21 cellular contexts compared by ENCODE assay signal in genomic region chr4:171809854-171810253, GRCh38. TPM values are rescaled to one million over a fixed set of nuclear protein-coding genes. Genes with fewer than 3 reads are reported as not detected.
DNase-seq lines count a peak whose midpoint lies in the region; ATAC-seq, FAIRE-seq and TF ChIP-seq lines count a peak whose summit lies in the region.
"Had no signal": no experiment of that assay in that cellular context is flagged by ENCODE, and none has a peak within 500 bp of the region (broad histone marks: within the 10 kb centered on the region; RNA-seq: fewer than 3 reads in every experiment).

No MANE protein-coding gene starts in this region.

- H3K4me3 ChIP-seq in A549 (no peak overlapping the region), IMR-90 (ENCODE audit: insufficient read depth, low read depth, low read length) (no peak overlapping the region), K562 (no peak overlapping the region), SK-N-SH (ENCODE audit: low read depth in 2 of 2, low read length in 1 of 2) (no peak overlapping the region)
- H3K4me3 ChIP-seq: BLaER1 treated with 17β-estradiol and CSF1 and Interleukin-3, amounts not matched to agents 10 nM and 100 nM had no signal

- TF ChIP-seq POLR2A in A549 (IDR thresholded peaks at IDR 0.05; ENCODE audit: low read length) (no peak), IMR-90 (IDR thresholded peaks at IDR 0.05; ENCODE audit: low read depth, low read length) (no peak), K562 (conservative IDR thresholded peaks at IDR 0.05) (no peak)

- peaks cover 9% of the 10 kb centered on the region; the same call in 1 of the 3 replicates for H3K4me1 ChIP-seq in A549
- H3K4me1 ChIP-seq in IMR-90 (ENCODE audit: control insufficient read depth, insufficient read depth, low read length) = no peaks in the 10 kb centered on the region
- peaks cover 0 to 14% of the 10 kb centered on the region in 2 experiments; a peak in 1 of 5 replicates for H3K4me1 ChIP-seq in K562 (replicated peaks in 1 of 2; ENCODE audit: control insufficient read depth in 2 of 2, insufficient read depth in 2 of 2, low read length in 2 of 2)
- peaks cover 0 to 10% of the 10 kb centered on the region in 2 experiments; a peak in 1 of 4 replicates for H3K4me1 ChIP-seq in SK-N-SH (ENCODE audit: control insufficient read depth in 1 of 2, insufficient read depth in 2 of 2, low read depth in 1 of 2, low read length in 1 of 2)
- H3K4me1 ChIP-seq: Caco-2 had no signal

- TF ChIP-seq EP300 in A549 (IDR thresholded peaks at IDR 0.05) = no peak
- TF ChIP-seq EP300 in K562 (IDR thresholded peaks at IDR 0.05; ENCODE audit: low read length) = no peak
- TF ChIP-seq EP300 in SK-N-SH (IDR thresholded peaks at IDR 0.05; ENCODE audit: borderline replicate concordance in 1 of 2, low read depth in 1 of 2, low read length in 1 of 2) = no peak

- TF ChIP-seq RAD21 in A549 (conservative IDR thresholded peaks at IDR 0.05 in 1 of 2, IDR thresholded peaks at IDR 0.05 in 1 of 2) (no peak), IMR-90 (IDR thresholded peaks at IDR 0.05; ENCODE audit: low read length) (no peak), K562 (CRISPR knock-in tag; conservative IDR thresholded peaks at IDR 0.05 in 1 of 2, IDR thresholded peaks at IDR 0.05 in 1 of 2) (no peak), SK-N-SH (IDR thresholded peaks at IDR 0.05; ENCODE audit: low read length) (no peak)

- no peaks in the 10 kb centered on the region for H3K27me3 ChIP-seq in IMR-90 (ENCODE audit: control insufficient read depth, insufficient read depth, low read length)
- no peaks in the 10 kb centered on the region for H3K27me3 ChIP-seq in K562 (ENCODE audit: control insufficient read depth in 2 of 2, insufficient read depth in 2 of 2, low read length in 2 of 2)
- peaks cover 23% of the 10 kb centered on the region for H3K27me3 ChIP-seq in SK-N-SH (ENCODE audit: insufficient read depth)

- no peaks in the 10 kb centered on the region for H3K9me2 ChIP-seq in SK-N-SH

- FAIRE-seq in A549 (lab: Jason Lieb, UNC) = no peak
- FAIRE-seq in K562 (lab: Jason Lieb, UNC) = no peak
- FAIRE-seq: A204.1, D721Med, G401.6, GM12891, GM19239 had no signal

- H3K79me2 ChIP-seq in K562 (ENCODE audit: control insufficient read depth, insufficient read depth, low read length) (no peaks in the 10 kb centered on the region; the same call in 2 of the 3 replicates), SK-N-SH (ENCODE audit: insufficient read depth) (no peaks in the 10 kb centered on the region)

- H3K18ac ChIP-seq in IMR-90 (ENCODE audit: low read depth, low read length) = no peak overlapping the region

- H4K20me1 ChIP-seq in IMR-90 (ENCODE audit: insufficient read depth, low read length) = no peaks in the 10 kb centered on the region
- H4K20me1 ChIP-seq in K562 (replicated peaks; ENCODE audit: control insufficient read depth, insufficient read depth, low read length) = no peaks in the 10 kb centered on the region
- no peaks in the 10 kb centered on the region for H4K20me1 ChIP-seq in SK-N-SH (ENCODE audit: insufficient read depth)
- H4K20me1 ChIP-seq: BLaER1 treated with 17β-estradiol and CSF1 and Interleukin-3, amounts not matched to agents 10 nM and 100 nM had no signal

- H3K4me2 ChIP-seq in A549 = no peak overlapping the region
- H3K4me2 ChIP-seq in IMR-90 (ENCODE audit: low read depth, low read length) = no peak overlapping the region
- no peak overlapping the region for H3K4me2 ChIP-seq in K562 (ENCODE audit: insufficient read depth, low read length)
- no peak overlapping the region for H3K4me2 ChIP-seq in SK-N-SH
- H3K4me2 ChIP-seq: BLaER1 treated with 17β-estradiol and CSF1 and Interleukin-3, amounts not matched to agents 10 nM and 100 nM had no signal

- 15% methylated on average over 1 of the region's 1 CpG for WGBS in A549 (ENCODE audit: missing lambda C conversion rate)
- WGBS in IMR-90 (ENCODE audit: extremely low coverage in 2 of 2, insufficient read length in 1 of 2), 2 experiments = no CpG with 5 or more reads among the region's 1 CpG
- 0% methylated on average over 1 of the region's 1 CpG for WGBS in K562 (ENCODE audit: insufficient coverage, low coverage, missing lambda C conversion rate)
- WGBS in SK-N-SH (ENCODE audit: low lambda C conversion rate) = 7% methylated on average over 1 of the region's 1 CpG

- H3F3A ChIP-seq in SK-N-SH (replicated peaks; ENCODE audit: insufficient read depth) = no peaks in the 10 kb centered on the region

- H3K9ac ChIP-seq in IMR-90 (ENCODE audit: low read depth, low read length) (no peak overlapping the region), K562 (ENCODE audit: insufficient read depth in 1 of 2, low read depth in 2 of 2, low read length in 2 of 2) (no peak overlapping the region), SK-N-SH (no peak overlapping the region)
- H3K9ac ChIP-seq: BLaER1 treated with 17β-estradiol and CSF1 and Interleukin-3, amounts not matched to agents 10 nM and 100 nM had no signal

- H2BK5ac ChIP-seq in IMR-90 (ENCODE audit: low read depth, low read length, poor library complexity, severe bottlenecking) = no peak overlapping the region

- dilution Hi-C loops in IMR-90 (cut with HindIII; ENCODE audit: low sequenced_read_pairs, unreplicated experiment) = no loop called here

- TF ChIP-seq CTCF in A549 (IDR thresholded peaks at IDR 0.05) (no peak), IMR-90 (conservative IDR thresholded peaks at IDR 0.05; ENCODE audit: low read depth, low read length) (no peak), K562 (IDR thresholded peaks at IDR 0.05 in 2 of 3, conservative IDR thresholded peaks at IDR 0.05 in 1 of 3; ENCODE audit: insufficient read depth in 2 of 3, low read depth in 1 of 3, low read length in 3 of 3) (no peak), SK-N-SH (IDR thresholded peaks at IDR 0.05) (no peak)

- no peak overlapping the region for H2AFZ ChIP-seq in IMR-90 (replicated peaks; ENCODE audit: low read length, poor library complexity)
- H2AFZ ChIP-seq in K562 (ENCODE audit: low read depth, low read length) = no peak overlapping the region
- H2AFZ ChIP-seq in SK-N-SH (ENCODE audit: low read depth) = no peak overlapping the region

- no TSS peak for BruUV-seq in IMR-90 (replicated peaks; lab: Mats Ljungman, UMichigan)
- no TSS peak for BruUV-seq in K562 (replicated peaks; lab: Mats Ljungman, UMichigan)

- H4K91ac ChIP-seq in IMR-90 (ENCODE audit: insufficient read depth, low read depth, low read length) = no peak overlapping the region

- POLR2A ChIA-PET in A549 (lab: Yijun Ruan, JAX) = no interaction called here
- POLR2A ChIA-PET in IMR-90 (lab: Charles Lee; ENCODE audit: unreplicated experiment) = no interaction called here
- POLR2A ChIA-PET in K562 (lab: Yijun Ruan, JAX) = no interaction called here
- POLR2A ChIA-PET in SK-N-SH (lab: Yijun Ruan, JAX) = no interaction called here

- no peaks in the 10 kb centered on the region for H3K79me1 ChIP-seq in IMR-90 (ENCODE audit: low read depth in 1 of 2, low read length in 2 of 2)

- H3K9me1 ChIP-seq in IMR-90 (ENCODE audit: insufficient read depth, low read length) (no peaks in the 10 kb centered on the region), K562 (ENCODE audit: control insufficient read depth, insufficient read depth, low read length) (no peaks in the 10 kb centered on the region)

- H2BK120ac ChIP-seq in IMR-90 (ENCODE audit: low read depth, low read length) = no peak overlapping the region

- no peak overlapping the region for H2BK15ac ChIP-seq in IMR-90 (ENCODE audit: low read depth, low read length)

- DNase-seq in A549 (ENCODE audit: low read depth in 1 of 2, low spot score in 1 of 2) (no peak), IMR-90 (no peak), K562 (ENCODE audit: extremely low read depth in 1 of 4, low spot score in 3 of 4) (no peak), OCI-M2 (lab: John Stamatoyannopoulos, UW; ENCODE audit: unreplicated experiment) (no peak), SK-N-SH (no peak)
- DNase-seq in effector CD8-positive, alpha-beta T cell (lab: John Stamatoyannopoulos, UW) = no peak
- DNase-seq: 8988T; AML-193; Caco-2; Calu3; CD4-positive, alpha-beta T cell; CD8-positive, alpha-beta T cell; DMS79 treated with DMSO at 0.1 percent for 48 hours; GF-D8 had no signal

- H2AK9ac ChIP-seq in IMR-90 (replicated peaks; ENCODE audit: low read depth, low read length, poor library complexity) = no peak overlapping the region

- in situ Hi-C loops in IMR-90 (cut with MboI; ENCODE audit: low sequenced_read_pairs) = no loop called here
- in situ Hi-C loops in K562 (cut with MboI) = no loop called here

- H4K8ac ChIP-seq in IMR-90 (ENCODE audit: low read depth in 2 of 2, low read length in 2 of 2) = no peak overlapping the region

- intact Hi-C loops in IMR-90 (cut with micrococcal nuclease) (no loop called here), K562 (cut with micrococcal nuclease) (no loop called here)

- H3K4ac ChIP-seq in IMR-90 (ENCODE audit: low read depth, low read length) = no peak overlapping the region

- no peak overlapping the region for H2BK20ac ChIP-seq in IMR-90 (ENCODE audit: low read depth, low read length)

- no peaks in the 10 kb centered on the region for H3K36me3 ChIP-seq in IMR-90 (ENCODE audit: control insufficient read depth, insufficient read depth, low read length)
- no peaks in the 10 kb centered on the region for H3K36me3 ChIP-seq in K562 (ENCODE audit: control insufficient read depth, insufficient read depth, low read length)
- no peaks in the 10 kb centered on the region for H3K36me3 ChIP-seq in SK-N-SH (replicated peaks in 1 of 2; ENCODE audit: control insufficient read depth in 1 of 2, insufficient read depth in 2 of 2, low read length in 1 of 2)
- H3K36me3 ChIP-seq: BLaER1 treated with 17β-estradiol and CSF1 and Interleukin-3, amounts not matched to agents 10 nM and 100 nM had no signal

- H3K27ac ChIP-seq in A549 (no peak overlapping the region), IMR-90 (ENCODE audit: insufficient read depth, low read length) (no peak overlapping the region), K562 (ENCODE audit: extremely low read depth, low read depth, low read length) (no peak overlapping the region), SK-N-SH (ENCODE audit: low read depth in 2 of 2, low read length in 1 of 2) (no peak overlapping the region)
- H3K27ac ChIP-seq: BLaER1 treated with 17β-estradiol and CSF1 and Interleukin-3, amounts not matched to agents 10 nM and 100 nM; C4-2B had no signal

- no peak overlapping the region for H3K56ac ChIP-seq in IMR-90 (ENCODE audit: extremely low read depth, insufficient read depth, low read length)

- H3K9me3 ChIP-seq in A549 (peaks cover 2% of the 10 kb centered on the region; the same call in 1 of the 3 replicates), IMR-90 (ENCODE audit: control insufficient read depth, insufficient read depth, low read length) (peaks cover 4% of the 10 kb centered on the region; the same call in 1 of the 2 replicates), K562 (replicated peaks; ENCODE audit: control insufficient read depth, insufficient read depth, low read depth, low read length) (no peaks in the 10 kb centered on the region; the same call in 1 of the 2 replicates), SK-N-SH (no peaks in the 10 kb centered on the region)
- H3K9me3 ChIP-seq: Caco-2 had no signal

- no peak overlapping the region for H2AK5ac ChIP-seq in IMR-90 (ENCODE audit: low read depth, low read length)

- CTCF ChIA-PET in A549 (lab: Yijun Ruan, JAX) (no interaction called here), IMR-90 (lab: Yijun Ruan, JAX) (no interaction called here), K562 (lab: Yijun Ruan, JAX; ENCODE audit: low intra/inter-chr PET ratio) (no interaction called here), SK-N-SH (lab: Yijun Ruan, JAX) (no interaction called here)

- ATAC-seq in A549 (no peak), IMR-90 (ENCODE audit: low read depth) (no peak), K562 (no peak)
- ATAC-seq: CD8-positive, alpha-beta T cell had no signal

- no peak overlapping the region for H3K23ac ChIP-seq in IMR-90 (ENCODE audit: low read depth, low read length)

- no peak overlapping the region for H3K14ac ChIP-seq in IMR-90 (replicated peaks; ENCODE audit: low read depth, low read length)

- H4K5ac ChIP-seq in IMR-90 (ENCODE audit: low read depth, low read length) = no peak overlapping the region

RNA-seq across cellular contexts. Expression of gene GALNTL6, which starts 3.4 kb away (rescaled TPM):
- polyA plus RNA-seq in A549 (2011; rRNA removed) = 0.38 and 0.49 TPM in 2 replicates
- 0.01 and 0.04 TPM in 2 replicates for polyA plus RNA-seq in A549 (2012; cell fraction: cytosol; rRNA removed)
- polyA plus RNA-seq in A549 (2012; cell fraction: nucleus; rRNA removed) = 0.07 TPM in 1 of 2 replicates, not detected in the other
- polyA plus RNA-seq in A549 (2017; fragmentation: RNase III; extraction: RNeasy Plus Mini Kit Qiagen cat#74134 plus additional on column Dnase treatment) = 0.06 to 0.13 TPM (median 0.08 TPM) in 3 replicates
- 0.25 and 0.49 TPM in 2 replicates for polyA minus RNA-seq in A549 (2011; rRNA and poly(A)+ RNA removed)
- total RNA-seq in IMR-90 (2012; rRNA removed) = under 0.01 TPM in 1 of 2 replicates, not detected in the other
- polyA plus RNA-seq in IMR-90 (2012; rRNA removed) = not detected in 2 replicates
- polyA plus RNA-seq in IMR-90 (2012; cell fraction: cytosol; rRNA removed) = not detected in 2 replicates
- not detected in 2 replicates for polyA plus RNA-seq in IMR-90 (2012; cell fraction: nucleus; rRNA removed; ENCODE audit: low replicate concordance)
- 1.0 and 1.6 TPM in 2 replicates for total RNA-seq in K562 (2011; cell fraction: chromatin; rRNA removed; ENCODE audit: low replicate concordance)
- total RNA-seq in K562 (2011; cell fraction: nucleolus; rRNA removed) = 1.2 and 1.4 TPM in 2 replicates
- 1.9 and 2.0 TPM in 2 replicates for total RNA-seq in K562 (2011; cell fraction: nucleoplasm; rRNA removed)
- 0.18 and 0.24 TPM in 2 replicates for total RNA-seq in K562 (2014; rRNA removed)
- 0.45 and 0.47 TPM in 2 replicates for total RNA-seq in K562 (2014; rRNA removed; fragmentation: Illumina TruSeq; extraction: Trizol)
- total RNA-seq in K562 (2015; rRNA removed; fragmentation: Illumina TruSeq; extraction: Trizol) = 0.11 and 0.29 TPM in 2 replicates
- 0.25 and 0.47 TPM in 2 replicates for total RNA-seq in K562 (2021)
- 0.24 and 0.29 TPM in 2 replicates for polyA plus RNA-seq in K562 (2011; rRNA removed)
- polyA plus RNA-seq in K562 (2011; cell fraction: cytosol; rRNA removed) = 0.06 and 0.09 TPM in 2 replicates
- 0.04 and 0.21 TPM in 2 replicates for polyA plus RNA-seq in K562 (2011; cell fraction: nucleus; rRNA removed)
- 0.14 and 0.29 TPM in 2 replicates for polyA plus RNA-seq in K562 (2012)
- polyA plus RNA-seq in K562 (2014; fragmentation: Illumina TruSeq; extraction: Trizol) = 0.18 and 0.39 TPM in 2 replicates
- polyA plus RNA-seq in K562 (2014; fragmentation: Nextera tagmentation; extraction: Ambion mirVana) = under 1 TPM; 0.23 to 0.35 TPM
- polyA plus RNA-seq in K562 (2014; rRNA removed) = 0.43 and 0.50 TPM in 2 replicates
- polyA minus RNA-seq in K562 (2011; rRNA and poly(A)+ RNA removed) = 0.39 and 0.60 TPM in 2 replicates
- polyA minus RNA-seq in K562 (2011; cell fraction: cytosol; rRNA and poly(A)+ RNA removed) = not detected in 2 replicates
- 0.78 and 1.1 TPM in 2 replicates for polyA minus RNA-seq in K562 (2011; cell fraction: nucleus; rRNA and poly(A)+ RNA removed)
- polyA plus RNA-seq in SK-N-SH (2012; rRNA removed) = 0.07 TPM in 1 of 2 replicates, not detected in the other
- 0.01 TPM in 1 of 2 replicates, not detected in the other for polyA plus RNA-seq in SK-N-SH (2012; cell fraction: cytosol; rRNA removed)
- polyA plus RNA-seq in SK-N-SH (2012; cell fraction: nucleus; rRNA removed) = not detected in 2 replicates
- total RNA-seq: Caco-2; Calu3; CD4-positive, alpha-beta T cell; CD8-positive, alpha-beta T cell had no signal

Comparison
In these comparisons a context has a peak if more than half of its experiments do, and no peak if none do; other contexts are left out.
1. Of the 35 proteins assayed by ChIP-seq in both K562 and A549: peak only in K562: none; only in A549: none; in both: MAFK; in neither: 34.